Comparison of ENCODE assay signal across 9 cellular contexts in genomic region chr22:22168190-22168940, GRCh38.
DNase-seq lines count a peak whose midpoint lies in the region; ATAC-seq and TF ChIP-seq lines count a peak whose summit lies in the region.
"Had no signal": no experiment of that assay in that cellular context is flagged by ENCODE, and none has a peak within 500 bp of the region (broad histone marks: within the 10 kb centered on the region; RNA-seq: fewer than 3 reads in every experiment).

No MANE protein-coding gene starts in this region.

- no peaks in the 10 kb centered on the region for H3K27me3 ChIP-seq in duodenal mucosa (ENCODE audit: control insufficient read depth in 1 of 2, insufficient read depth in 2 of 2, low read length in 2 of 2)
- H3K27me3 ChIP-seq in parathyroid adenoma (ENCODE audit: control insufficient read depth, insufficient read depth, low read length) = no peaks in the 10 kb centered on the region
- H3K27me3 ChIP-seq in tibial artery = peaks cover 0 to 15% of the 10 kb centered on the region in 2 donors

- no peak overlapping the region for H3K27ac ChIP-seq in duodenal mucosa (ENCODE audit: low read depth, low read length)
- H3K27ac ChIP-seq in parathyroid adenoma = peak overlapping the region; percentile 16
- H3K27ac ChIP-seq in tibial artery = no peak overlapping the region

- peak overlapping the region; percentile 54 for H3K4me2 ChIP-seq in parathyroid adenoma (ENCODE audit: low read length)

- H3K36me3 ChIP-seq in duodenal mucosa (ENCODE audit: control insufficient read depth in 1 of 2, insufficient read depth in 2 of 2, low read length in 2 of 2) (no peaks in the 10 kb centered on the region), parathyroid adenoma (ENCODE audit: control insufficient read depth, insufficient read depth, low read length) (no peaks in the 10 kb centered on the region), tibial artery (no peaks in the 10 kb centered on the region)

- ATAC-seq in HG02981 (IDR thresholded peaks at IDR 0.05; ENCODE audit: unreplicated experiment) = peak; percentile 27

- no peaks in the 10 kb centered on the region for H3K79me2 ChIP-seq in parathyroid adenoma

- H3K9ac ChIP-seq in duodenal mucosa (ENCODE audit: low read depth in 1 of 2, low read length in 2 of 2) = no peak overlapping the region
- H3K9ac ChIP-seq in parathyroid adenoma = no peak overlapping the region

- H3K9me3 ChIP-seq in duodenal mucosa (ENCODE audit: control insufficient read depth in 1 of 2, low read length in 2 of 2) (no peaks in the 10 kb centered on the region), parathyroid adenoma (ENCODE audit: control insufficient read depth, low read length) (no peaks in the 10 kb centered on the region), tibial artery (no peaks in the 10 kb centered on the region)

- H3K4me3 ChIP-seq in duodenal mucosa (ENCODE audit: low read depth in 1 of 2, low read length in 2 of 2) (peak overlapping the region; percentile 40 to 44), parathyroid adenoma (ENCODE audit: low read depth, low read length) (no peak overlapping the region), tibial artery (no peak overlapping the region)
- H3K4me3 ChIP-seq: lung had no signal

- TF ChIP-seq CTCF in GM13976 (IDR thresholded peaks at IDR 0.05; ENCODE audit: borderline replicate concordance, control extremely low read depth, extremely low read depth, insufficient read depth, missing control alignments) = no peak
- TF ChIP-seq CTCF in parathyroid adenoma (IDR thresholded peaks at IDR 0.05) = no peak
- TF ChIP-seq CTCF in tibial artery (IDR thresholded peaks at IDR 0.05) = no peak

- peak; percentile 66 for DNase-seq in A172 (ENCODE audit: low spot score)
- DNase-seq in GM13976 (ENCODE audit: low spot score) = peak; percentile 60
- DNase-seq in NCI-H774 (lab: John Stamatoyannopoulos, UW) = peak; percentile 30
- DNase-seq in tibial artery = no peak
- no peak for DNase-seq in activated gamma-delta T cell (lab: John Stamatoyannopoulos, UW)

- H3K4me1 ChIP-seq in duodenal mucosa (ENCODE audit: control insufficient read depth in 1 of 2, insufficient read depth in 2 of 2, low read length in 2 of 2) (peaks cover 4 to 8% of the 10 kb centered on the region in 2 donors), parathyroid adenoma (peaks cover 13% of the 10 kb centered on the region), tibial artery (no peaks in the 10 kb centered on the region)

- intact Hi-C loops in tibial artery (cut with DNase I; ENCODE audit: low total_unique reads) = no loop called here

- H2AFZ ChIP-seq in parathyroid adenoma = peak overlapping the region; percentile 31

- in situ Hi-C loops in GM13976 (cut with MboI; ENCODE audit: low sequenced_read_pairs, unreplicated experiment) = no loop called here

Comparison
In these comparisons a context has a peak if more than half of its experiments do, and no peak if none do; other contexts are left out.
1. DNase-seq: peak in A172 (single experiment), GM13976 (single experiment) and NCI-H774 (single experiment); none in tibial artery (0 of 2) and activated gamma-delta T cell (single experiment).
2. H3K4me3 ChIP-seq: peak in duodenal mucosa (2 of 2); none in parathyroid adenoma (single experiment) and tibial artery (0 of 2).